8 cellular contexts compared by ENCODE assay signal in genomic region chr11:3807856-3808845, GRCh38. TPM values are rescaled to one million over a fixed set of nuclear protein-coding genes. Genes with fewer than 3 reads are reported as not detected.
A peak's percentile ranks its signal among the peaks of the same experiment; 100 is the strongest.
DNase-seq lines count a peak whose midpoint lies in the region; ATAC-seq, FAIRE-seq and TF ChIP-seq lines count a peak whose summit lies in the region.

Gene PGAP2 (plus strand): TSS chr11:3808560. CDS start chr11:3811260, 2,700 bp downstream.

- H3K4me3 Mint-ChIP-seq in mesothelial cell of epicardium: peak within 1 kb of the TSS; percentile 97
- H3K4me3 Mint-ChIP-seq in stimulated activated effector memory CD8-positive, alpha-beta T cell treated with anti-CD3 and anti-CD28 coated beads, Interleukin-12 subunit alpha, Interleukin-12 subunit beta, amount 100 ng/mL, for 72 hours: peak within 1 kb of the TSS; percentile 95

- H3K9me1 ChIP-seq in endothelial cell of umbilical vein (replicated peaks; ENCODE audit: control insufficient read depth, extremely low read depth, insufficient read depth, low read length): no peaks in the 10 kb centered on the region

- dilution Hi-C loops in endothelial cell of umbilical vein (cut with MboI; ENCODE audit: extremely low pct_ligation_motif_present, low sequenced_read_pairs): no loop called here

- intact Hi-C loops in endothelial cell of umbilical vein (cut with micrococcal nuclease): loop anchor here (1.0 to 2.0 kb wide), 3 partner anchors 11 to 33 kb away; partner anchors contain the start of gene NUP98

- no peak for TF ChIP-seq POLR2A in endothelial cell of umbilical vein (IDR thresholded peaks at IDR 0.05; ENCODE audit: low read depth, low read length)

- H3K9me3 Mint-ChIP-seq in mesothelial cell of epicardium: no peaks in the 10 kb centered on the region
- H3K9me3 Mint-ChIP-seq in stimulated activated effector memory CD8-positive, alpha-beta T cell treated with anti-CD3 and anti-CD28 coated beads, Interleukin-12 subunit alpha, Interleukin-12 subunit beta, amount 100 ng/mL, for 72 hours: no peaks in the 10 kb centered on the region

- no peaks in the 10 kb centered on the region for H4K20me1 ChIP-seq in endothelial cell of umbilical vein (replicated peaks; ENCODE audit: control insufficient read depth, extremely low read depth, insufficient read depth, low read length)

- POLR2A ChIA-PET in AG04449 (lab: Yijun Ruan, JAX): interaction anchor here (1.0 to 1.5 kb wide), 3 partner anchors 11 to 48 kb away, joined by 3 to 5 read pairs (median 4); partner anchors contain the start of genes NUP98 and STIM1
- POLR2A ChIA-PET in endothelial cell of umbilical vein (lab: Charles Lee): interaction anchor here (1.6 kb wide), 1 partner anchor 10 kb away, joined by 7 read pairs; the partner anchor contains the start of gene NUP98

- peaks cover 15% of the 10 kb centered on the region for H3K4me1 Mint-ChIP-seq in mesothelial cell of epicardium
- peaks cover 33% of the 10 kb centered on the region for H3K4me1 Mint-ChIP-seq in stimulated activated effector memory CD8-positive, alpha-beta T cell treated with anti-CD3 and anti-CD28 coated beads, Interleukin-12 subunit alpha, Interleukin-12 subunit beta, amount 100 ng/mL, for 72 hours

- peak within 1 kb of the TSS; percentile 97 for H3K4me2 ChIP-seq in endothelial cell of umbilical vein (ENCODE audit: insufficient read depth, low read length)

- ATAC-seq in GM18520 (IDR thresholded peaks at IDR 0.05; ENCODE audit: unreplicated experiment): peak; percentile 33
- ATAC-seq in HG03139 (IDR thresholded peaks at IDR 0.05; ENCODE audit: unreplicated experiment): peak; percentile 67
- ATAC-seq in stimulated activated effector memory CD8-positive, alpha-beta T cell treated with anti-CD3 and anti-CD28 coated beads, Interleukin-12 subunit alpha, Interleukin-12 subunit beta, amount 100 ng/mL, for 72 hours: peak; percentile 75

- H2AFZ ChIP-seq in endothelial cell of umbilical vein (ENCODE audit: low read depth, low read length): peak within 1 kb of the TSS; percentile 99

- no peaks in the 10 kb centered on the region for H3K27me3 Mint-ChIP-seq in mesothelial cell of epicardium (ENCODE audit: low read depth)

- no peaks in the 10 kb centered on the region for H3K79me2 ChIP-seq in endothelial cell of umbilical vein (ENCODE audit: control insufficient read depth, insufficient read depth, low read length)

- CTCF ChIA-PET in AG04449 (lab: Yijun Ruan, JAX) (interaction anchor here (0.6 to 8.5 kb wide), 38 partner anchors 8 to 274 kb away, joined by 3 to 73 read pairs (median 4); partner anchors contain the start of genes NUP98, RHOG and STIM1), endothelial cell of umbilical vein (lab: Charles Lee) (interaction anchor here (0.6 to 4.4 kb wide), 21 partner anchors 8 to 265 kb away, joined by 3 to 48 read pairs (median 9); partner anchors contain the start of genes NUP98, RHOG and STIM1)

- H3K4me3 ChIP-seq in AG04449 (ENCODE audit: low read depth, low read length) (peak within 1 kb of the TSS; percentile 77), endothelial cell of umbilical vein (replicated peaks in 1 of 3; ENCODE audit: insufficient read depth in 1 of 3, low read depth in 1 of 3, low read length in 3 of 3) (peak within 1 kb of the TSS; percentile 62 to 93 (median 91))

- peak within 1 kb of the TSS; percentile 77 for H3K9ac ChIP-seq in endothelial cell of umbilical vein (replicated peaks; ENCODE audit: extremely low read depth, insufficient read depth, low read length)

- BruUV-seq in endothelial cell of umbilical vein (replicated peaks; lab: Mats Ljungman, UMichigan): no TSS peak

- peaks cover 5% of the 10 kb centered on the region for H3K36me3 Mint-ChIP-seq in mesothelial cell of epicardium
- H3K36me3 Mint-ChIP-seq in stimulated activated effector memory CD8-positive, alpha-beta T cell treated with anti-CD3 and anti-CD28 coated beads, Interleukin-12 subunit alpha, Interleukin-12 subunit beta, amount 100 ng/mL, for 72 hours: no peaks in the 10 kb centered on the region

- no peaks in the 10 kb centered on the region for H3K9me3 ChIP-seq in endothelial cell of umbilical vein (replicated peaks; ENCODE audit: control insufficient read depth, insufficient read depth, low read length)

- peak within 1 kb of the TSS; percentile 37 for H3K27ac ChIP-seq in endothelial cell of umbilical vein (ENCODE audit: insufficient read depth, low read depth, low read length)

- H3K27me3 ChIP-seq in endothelial cell of umbilical vein (ENCODE audit: control insufficient read depth in 2 of 2, insufficient read depth in 2 of 2, low read length in 2 of 2): no peaks in the 10 kb centered on the region

- peak within 1 kb of the TSS; percentile 96 for H3K27ac Mint-ChIP-seq in mesothelial cell of epicardium
- H3K27ac Mint-ChIP-seq in stimulated activated effector memory CD8-positive, alpha-beta T cell treated with anti-CD3 and anti-CD28 coated beads, Interleukin-12 subunit alpha, Interleukin-12 subunit beta, amount 100 ng/mL, for 72 hours: peak within 1 kb of the TSS; percentile 93

- H3K36me3 ChIP-seq in endothelial cell of umbilical vein (ENCODE audit: control insufficient read depth in 2 of 2, extremely low read depth in 1 of 2, insufficient read depth in 2 of 2, low read length in 2 of 2): no peaks in the 10 kb centered on the region

- peak; percentile 81 for TF ChIP-seq CTCF in AG04449 (IDR thresholded peaks at IDR 0.05; ENCODE audit: insufficient read depth, low read length, missing control alignments)
- TF ChIP-seq CTCF in endothelial cell of umbilical vein (IDR thresholded peaks at IDR 0.05; ENCODE audit: extremely low read depth in 1 of 2, insufficient read depth in 1 of 2, low read depth in 1 of 2, low read length in 2 of 2): peak; percentile 53 to 83
- TF ChIP-seq CTCF in mesothelial cell of epicardium (IDR thresholded peaks at IDR 0.05; ENCODE audit: unreplicated experiment): peak; percentile 30

- DNase-seq in AG04449 (ENCODE audit: low read depth, low spot score) (no peak), NCI-H748 treated with DMSO at 0.1 percent for 48 hours (lab: John Stamatoyannopoulos, UW) (peak; percentile 78), endothelial cell of umbilical vein (ENCODE audit: low read depth, low spot score) (peak; percentile 57), mesothelial cell of epicardium (ENCODE audit: low spot score in 2 of 2, unreplicated experiment in 2 of 2) (peak; percentile 40 to 73)
- DNase-seq in activated CD8-positive, alpha-beta memory T cell treated with anti-CD3 and anti-CD28 coated beads for 1 hour (ENCODE audit: extremely low read depth in 1 of 2, low read depth in 1 of 2): peak; percentile 27 to 46
- DNase-seq in stimulated activated effector memory CD8-positive, alpha-beta T cell treated with anti-CD3 and anti-CD28 coated beads, Interleukin-12 subunit alpha, Interleukin-12 subunit beta, amount 100 ng/mL, for 72 hours (ENCODE audit: low spot score in 2 of 2): peak; percentile 46 to 80

- peak; percentile 48 for FAIRE-seq in endothelial cell of umbilical vein (lab: Jason Lieb, UNC)

- peaks cover 11% of the 10 kb centered on the region for H3K4me1 ChIP-seq in endothelial cell of umbilical vein (ENCODE audit: control insufficient read depth, extremely low read depth, insufficient read depth, low read length)

TF ChIP-seq in endothelial cell of umbilical vein, 7 proteins besides CTCF, POLR2A, EP300 and RAD21:
- TF ChIP-seq POLR2AphosphoS5 (IDR thresholded peaks at IDR 0.05; ENCODE audit: insufficient read depth, low read depth, low read length): no peak
- no peak for TF ChIP-seq MAX (IDR thresholded peaks at IDR 0.05; ENCODE audit: insufficient read depth, insufficient read length)
- no peak for TF ChIP-seq MYC (IDR thresholded peaks at IDR 0.05; ENCODE audit: low read depth, low read length)
- TF ChIP-seq JUN (IDR thresholded peaks at IDR 0.05; ENCODE audit: borderline replicate concordance, insufficient read depth, insufficient read length, low read depth): no peak
- TF ChIP-seq GATA2 (IDR thresholded peaks at IDR 0.05; ENCODE audit: insufficient read depth, insufficient read length, low read depth, low read length): no peak
- no peak for TF ChIP-seq FOS (IDR thresholded peaks at IDR 0.05; ENCODE audit: borderline replicate concordance, insufficient read depth, low read length)
- TF ChIP-seq EZH2 (IDR thresholded peaks at IDR 0.05; ENCODE audit: borderline replicate concordance, low read depth, low read length, severe bottlenecking): no peak

RNA-seq across cellular contexts. Expression of gene PGAP2, which starts in this region (rescaled TPM):
- total RNA-seq in endothelial cell of umbilical vein: 18.3 and 18.5 TPM in 2 replicates
- 34.1 and 39.3 TPM in 2 replicates for polyA plus RNA-seq in endothelial cell of umbilical vein
- polyA plus RNA-seq in endothelial cell of umbilical vein (2011; cell fraction: cytosol; rRNA removed): 24.9 and 29.0 TPM in 2 replicates
- polyA plus RNA-seq in endothelial cell of umbilical vein (2011; cell fraction: nucleus; rRNA removed): 51.5 and 52.9 TPM in 2 replicates
- 19.8 and 26.5 TPM in 2 replicates for polyA plus RNA-seq in endothelial cell of umbilical vein (2012)
- polyA minus RNA-seq in endothelial cell of umbilical vein: 32.4 and 37.3 TPM in 2 replicates
- 26.5 TPM for polyA minus RNA-seq in endothelial cell of umbilical vein (2011; cell fraction: cytosol; rRNA and poly(A)+ RNA removed)
- 11.8 and 16.1 TPM in 2 replicates for polyA minus RNA-seq in endothelial cell of umbilical vein (2011; cell fraction: nucleus; rRNA and poly(A)+ RNA removed)
- total RNA-seq in mesothelial cell of epicardium: 43.2 to 47.6 TPM (median 47.4 TPM) in 3 replicates

Comparison
In these comparisons a context has a peak if more than half of its experiments do, and no peak if none do; other contexts are left out.
1. CTCF ChIP-seq: peak in every context shown above with its lines; median percentile 81 in AG04449; 68 in endothelial cell of umbilical vein; 30 in mesothelial cell of epicardium.